ENCODE assay signal across 1 cellular context in genomic region chr4:1010522-1011021, GRCh38.
TF ChIP-seq lines count a peak whose summit lies in the region.

No MANE protein-coding gene starts in this region.

TF ChIP-seq in HCT116, 20 proteins besides CTCF, POLR2A, EP300 and RAD21 (continued from another document):
- TF ChIP-seq ATF3 (IDR thresholded peaks at IDR 0.05), result no peak
